26 cellular contexts compared by ENCODE assay signal in the genomic region with DNA sequence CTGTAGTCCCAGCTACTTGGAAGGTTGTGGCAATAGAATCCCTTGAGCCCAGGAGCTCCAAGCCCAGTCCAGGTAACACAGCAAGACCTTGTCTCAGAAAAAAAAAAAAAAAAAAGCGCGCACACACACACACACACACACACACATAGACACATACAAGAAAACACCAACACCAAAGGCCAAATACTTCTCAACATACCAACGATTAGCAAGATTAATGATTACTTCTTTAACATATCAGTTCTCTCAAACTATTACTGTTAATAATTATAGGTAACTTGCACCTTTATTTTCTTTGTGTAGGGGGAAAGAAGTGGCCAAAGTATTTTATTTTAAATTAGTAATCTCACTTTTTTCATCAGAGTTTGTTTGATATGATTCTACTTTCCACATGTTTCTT.
DNase-seq lines count a peak whose midpoint lies in the region; ATAC-seq, FAIRE-seq and TF ChIP-seq lines count a peak whose summit lies in the region.
"Had no signal": no experiment of that assay in that cellular context is flagged by ENCODE, and none has a peak within 500 bp of the region (broad histone marks: within the 10 kb centered on the region; RNA-seq: fewer than 3 reads in every experiment).

No MANE protein-coding gene starts in this region.

- no peak overlapping the region for H3K4me2 ChIP-seq in H1 (ENCODE audit: insufficient read depth in 1 of 2, low read depth in 2 of 2, low read length in 2 of 2)
- H3K4me2 ChIP-seq: BLaER1 had no signal

- peak overlapping the region; percentile 30 for H4K5ac ChIP-seq in H1 (ENCODE audit: insufficient read length, low read depth, low read length)

- no peaks in the 10 kb centered on the region for H3K27me3 ChIP-seq in H1 (replicated peaks in 1 of 4; ENCODE audit: control insufficient read depth in 3 of 4, extremely low read depth in 1 of 4, insufficient read depth in 3 of 4, low read length in 3 of 4)
- H3K27me3 ChIP-seq in esophagus muscularis mucosa = no peaks in the 10 kb centered on the region
- H3K27me3 ChIP-seq: BLaER1 had no signal

- no peak for TF ChIP-seq RAD21 in H1 (IDR thresholded peaks at IDR 0.05 in 1 of 2, conservative IDR thresholded peaks at IDR 0.05 in 1 of 2; ENCODE audit: low read depth in 2 of 2, low read length in 2 of 2)

- TF ChIP-seq POLR2A in H1 (IDR thresholded peaks at IDR 0.05; ENCODE audit: control extremely low read depth in 1 of 2, low read depth in 2 of 2, low read length in 2 of 2) (no peak), esophagus muscularis mucosa (IDR thresholded peaks at IDR 0.05; ENCODE audit: low read depth) (no peak)

- no peak overlapping the region; the same call in 1 of the 2 replicates for H2BK12ac ChIP-seq in H1 (ENCODE audit: low read depth, low read length)

- no peak overlapping the region for H2AK5ac ChIP-seq in H1 (ENCODE audit: low read depth, low read length)

- no peak overlapping the region for H3K56ac ChIP-seq in H1 (replicated peaks; ENCODE audit: insufficient read length, low read depth, low read length)

- FAIRE-seq in H1 (lab: Jason Lieb, UNC) = no peak
- FAIRE-seq: A204.1, D721Med, GM12878, GM18507, H54 had no signal

- H4K8ac ChIP-seq in H1 (ENCODE audit: extremely low read depth, insufficient read depth, low read length) = no peak overlapping the region

- H3K4me1 ChIP-seq in H1 (replicated peaks in 1 of 4; ENCODE audit: control insufficient read depth in 3 of 4, insufficient read depth in 4 of 4, low read length in 3 of 4) (peaks cover 0 to 25% (median 12%) of the 10 kb centered on the region in 4 experiments), esophagus muscularis mucosa (peaks cover 8 to 50% (median 44%) of the 10 kb centered on the region in 4 donors)
- H3K4me1 ChIP-seq: Caco-2 had no signal

- H3K27ac Mint-ChIP-seq in Calu3 (ENCODE audit: unreplicated experiment) (no peak overlapping the region), nephron (peak overlapping the region in 2 of 3 experiments; percentile 18 to 78)
- H3K27ac Mint-ChIP-seq: B cell; CD4-positive, CD25-positive, alpha-beta regulatory T cell; CD8-positive, alpha-beta T cell had no signal

- TF ChIP-seq CTCF in Calu3 (IDR thresholded peaks at IDR 0.05; ENCODE audit: unreplicated experiment) (no peak), H1 (IDR thresholded peaks at IDR 0.05; ENCODE audit: control extremely low read depth in 1 of 3, insufficient read depth in 1 of 3, low read depth in 1 of 3, low read length in 3 of 3) (no peak), nephron (IDR thresholded peaks at IDR 0.05; ENCODE audit: unreplicated experiment in 3 of 3) (no peak), esophagus muscularis mucosa (IDR thresholded peaks at IDR 0.05) (no peak)

- TF ChIP-seq EP300 in H1 (IDR thresholded peaks at IDR 0.05; ENCODE audit: borderline replicate concordance in 1 of 2, low read depth in 2 of 2, low read length in 2 of 2) (no peak), esophagus muscularis mucosa (IDR thresholded peaks at IDR 0.05) (no peak)

- H3K27ac ChIP-seq in SK-N-MC = peak overlapping the region; percentile 86; the same call in 1 of the 2 replicates
- no peak overlapping the region for H3K27ac ChIP-seq in H1 (ENCODE audit: low read depth, low read length)
- H3K27ac ChIP-seq in esophagus muscularis mucosa (replicated peaks in 1 of 4) = no peak overlapping the region
- H3K27ac ChIP-seq: 22Rv1, BLaER1, C4-2B had no signal

- no peaks in the 10 kb centered on the region for H4K20me1 ChIP-seq in H1 (replicated peaks in 1 of 2; ENCODE audit: control insufficient read depth in 1 of 2, insufficient read depth in 2 of 2, low read length in 2 of 2)
- H4K20me1 ChIP-seq: BLaER1 had no signal

- no peak overlapping the region for H3K4ac ChIP-seq in H1 (replicated peaks; ENCODE audit: insufficient read length, low read depth, low read length)

- H2AFZ ChIP-seq in H1 (ENCODE audit: low read length) = no peak overlapping the region
- H2AFZ ChIP-seq: GM23338 had no signal

- intact Hi-C loops in Calu3 (cut with micrococcal nuclease; ENCODE audit: unreplicated experiment) = no loop called here
- intact Hi-C loops in esophagus muscularis mucosa (cut with DNase I) = no loop called here

- no peak overlapping the region for H2BK20ac ChIP-seq in H1 (ENCODE audit: low read length)

- no peak for ATAC-seq in GM21529 (IDR thresholded peaks at IDR 0.05; ENCODE audit: unreplicated experiment)
- no peak for ATAC-seq in HG03442 (IDR thresholded peaks at IDR 0.05; ENCODE audit: unreplicated experiment)
- ATAC-seq in GM19395 (IDR thresholded peaks at IDR 0.05; ENCODE audit: unreplicated experiment) = no peak
- ATAC-seq: CD8-positive, alpha-beta T cell; GM12878; GM23338 had no signal

- no peak overlapping the region for H3K4me3 ChIP-seq in SK-N-MC
- H3K4me3 ChIP-seq in H1 (ENCODE audit: extremely low read depth in 1 of 4, insufficient read depth in 2 of 4, low read depth in 3 of 4, low read length in 4 of 4) = no peak overlapping the region
- H3K4me3 ChIP-seq in esophagus muscularis mucosa = no peak overlapping the region
- H3K4me3 ChIP-seq: BLaER1, GM12878, GM23338, HAP-1 had no signal

- H3K4me3 Mint-ChIP-seq in Calu3 (ENCODE audit: low read depth, unreplicated experiment) (peak overlapping the region; percentile 30), nephron (no peak overlapping the region)
- H3K4me3 Mint-ChIP-seq: B cell; CD4-positive, CD25-positive, alpha-beta regulatory T cell; CD8-positive, alpha-beta T cell; GM23338 had no signal

- no peaks in the 10 kb centered on the region for H3K27me3 Mint-ChIP-seq in Calu3 (ENCODE audit: unreplicated experiment)
- no peaks in the 10 kb centered on the region for H3K27me3 Mint-ChIP-seq in nephron (ENCODE audit: low read depth)
- H3K27me3 Mint-ChIP-seq: B cell; CD4-positive, CD25-positive, alpha-beta regulatory T cell had no signal

- no peak overlapping the region; the same call in 1 of the 2 replicates for H2BK5ac ChIP-seq in H1 (ENCODE audit: low read depth, low read length)

- DNase-seq in Calu3 (no peak), SK-N-MC (ENCODE audit: low read depth, low spot score) (no peak), H1 (ENCODE audit: low read depth in 1 of 2, low spot score in 2 of 2) (no peak), esophagus muscularis mucosa (ENCODE audit: extremely low spot score) (no peak)
- DNase-seq: Caco-2; CD4-positive, CD25-positive, alpha-beta regulatory T cell; CD8-positive, alpha-beta T cell; DMS 273 treated with DMSO at 0.1 percent for 48 hours; DMS79; EL; GDM1 had no signal

- H3K23me2 ChIP-seq in H1 (ENCODE audit: low read depth, low read length) = no peaks in the 10 kb centered on the region; the same call in 1 of the 2 replicates

- no TSS peak for BruUV-seq in Calu3 (replicated peaks; lab: Mats Ljungman, UMichigan)

- H3K36me3 Mint-ChIP-seq in Calu3 (ENCODE audit: insufficient read depth, unreplicated experiment) (no peaks in the 10 kb centered on the region), nephron (ENCODE audit: low read depth) (no peaks in the 10 kb centered on the region)
- H3K36me3 Mint-ChIP-seq: CD4-positive, CD25-positive, alpha-beta regulatory T cell; CD8-positive, alpha-beta T cell had no signal

- H3K79me1 ChIP-seq in H1 (ENCODE audit: low read depth, low read length) = no peaks in the 10 kb centered on the region

- WGBS in H1 (ENCODE audit: extremely low coverage in 1 of 2, insufficient coverage in 1 of 2, insufficient read length in 1 of 2, insufficient replicate concordance in 2 of 2, low coverage in 1 of 2, low lambda C conversion rate in 2 of 2, missing lambda C conversion rate in 1 of 2), 2 experiments = 100% methylated on average over 1 of the region's 3 CpGs; no CpG with 5 or more reads in 1 of the 2 experiments
- WGBS in esophagus muscularis mucosa = 81% methylated on average over 3 of the region's 3 CpGs

- no peak overlapping the region for H3K23ac ChIP-seq in H1 (ENCODE audit: insufficient read length)

- H2BK120ac ChIP-seq in H1 (replicated peaks; ENCODE audit: low read depth, low read length) = no peak overlapping the region

- H4K91ac ChIP-seq in H1 (replicated peaks; ENCODE audit: insufficient read length, low read length) = no peak overlapping the region

- H3K9me3 ChIP-seq in SK-N-MC (ENCODE audit: low read depth, low read length) (no peaks in the 10 kb centered on the region), H1 (ENCODE audit: insufficient read depth in 2 of 2, low read depth in 1 of 2, low read length in 1 of 2) (no peaks in the 10 kb centered on the region), esophagus muscularis mucosa (no peaks in the 10 kb centered on the region)
- H3K9me3 ChIP-seq: BLaER1, Caco-2, HAP-1 had no signal

- no peaks in the 10 kb centered on the region for H3K79me2 ChIP-seq in H1 (ENCODE audit: control insufficient read depth in 1 of 2, insufficient read depth in 2 of 2, low read length in 2 of 2)

- no peak overlapping the region; the same call in 1 of the 2 replicates for H3K18ac ChIP-seq in H1 (ENCODE audit: extremely low read depth, low read length)

- POLR2A ChIA-PET in H1 (lab: Charles Lee; ENCODE audit: partially characterized antibody) = no interaction called here

- no peak overlapping the region for H3K14ac ChIP-seq in H1 (ENCODE audit: insufficient read length)

- H3K36me3 ChIP-seq in SK-N-MC (ENCODE audit: insufficient read depth, low read length) (no peaks in the 10 kb centered on the region), H1 (ENCODE audit: control insufficient read depth in 2 of 4, insufficient read depth in 4 of 4, low read length in 3 of 4) (no peaks in the 10 kb centered on the region), esophagus muscularis mucosa (no peaks in the 10 kb centered on the region)
- H3K36me3 ChIP-seq: BLaER1, HAP-1 had no signal

- H3K9ac ChIP-seq in SK-N-MC (ENCODE audit: insufficient read length) (no peak overlapping the region), H1 (replicated peaks in 1 of 4; ENCODE audit: extremely low read depth in 1 of 4, low read depth in 3 of 4, low read length in 3 of 4) (no peak overlapping the region)
- H3K9ac ChIP-seq: BLaER1 had no signal

- CTCF ChIA-PET in Calu3 (lab: Charles Lee) = interaction anchor here (0.6 kb wide), 1 partner anchor 1136 kb away, joined by 5 read pairs; no protein-coding TSS in a partner anchor
- CTCF ChIA-PET in H1 (lab: Charles Lee; ENCODE audit: partially characterized antibody) = interaction anchor here (0.6 to 1.7 kb wide), 3 partner anchors 10 to 274 kb away, joined by 3 to 4 read pairs (median 3); no protein-coding TSS in a partner anchor

- peaks cover 25% of the 10 kb centered on the region for H3K4me1 Mint-ChIP-seq in Calu3 (ENCODE audit: low read depth, unreplicated experiment)
- H3K4me1 Mint-ChIP-seq in nephron = peaks cover 29% of the 10 kb centered on the region
- H3K4me1 Mint-ChIP-seq: CD4-positive, CD25-positive, alpha-beta regulatory T cell had no signal

- no peak overlapping the region for H2BK15ac ChIP-seq in H1 (ENCODE audit: low read length)

- H3K9me3 Mint-ChIP-seq in Calu3 (ENCODE audit: low read depth, unreplicated experiment) (no peaks in the 10 kb centered on the region), nephron (no peaks in the 10 kb centered on the region)
- H3K9me3 Mint-ChIP-seq: GM23338 had no signal
